Comparison of ENCODE assay signal across 8 cellular contexts in genomic region chr5:150589791-150590601, GRCh38. TPM values are rescaled to one million over a fixed set of nuclear protein-coding genes. Genes with fewer than 3 reads are reported as not detected.
DNase-seq lines count a peak whose midpoint lies in the region; ATAC-seq, FAIRE-seq and TF ChIP-seq lines count a peak whose summit lies in the region.

No MANE protein-coding gene starts in this region.

- H3K4me2 ChIP-seq in endothelial cell of umbilical vein (ENCODE audit: insufficient read depth, low read length), result no peak overlapping the region

- peaks cover 14% of the 10 kb centered on the region for H3K4me1 ChIP-seq in endothelial cell of umbilical vein (ENCODE audit: control insufficient read depth, extremely low read depth, insufficient read depth, low read length)

- H3K27me3 Mint-ChIP-seq in nephron progenitor cell (ENCODE audit: low read depth, poor library complexity), result peaks cover 3% of the 10 kb centered on the region

- no peaks in the 10 kb centered on the region for H3K79me2 ChIP-seq in endothelial cell of umbilical vein (ENCODE audit: control insufficient read depth, insufficient read depth, low read length)

- no peak overlapping the region for H2AFZ ChIP-seq in endothelial cell of umbilical vein (ENCODE audit: low read depth, low read length)

- H3K36me3 Mint-ChIP-seq in nephron progenitor cell (ENCODE audit: low read depth), result no peaks in the 10 kb centered on the region

- no peaks in the 10 kb centered on the region for H3K36me3 ChIP-seq in endothelial cell of umbilical vein (ENCODE audit: control insufficient read depth in 2 of 2, extremely low read depth in 1 of 2, insufficient read depth in 2 of 2, low read length in 2 of 2)

- no peak overlapping the region for H3K4me3 Mint-ChIP-seq in nephron progenitor cell

- no peak overlapping the region for H3K4me3 ChIP-seq in endothelial cell of umbilical vein (replicated peaks in 1 of 3; ENCODE audit: insufficient read depth in 1 of 3, low read depth in 1 of 3, low read length in 3 of 3)

- TF ChIP-seq CTCF in endothelial cell of umbilical vein (IDR thresholded peaks at IDR 0.05; ENCODE audit: extremely low read depth in 1 of 2, insufficient read depth in 1 of 2, low read depth in 1 of 2, low read length in 2 of 2), result peak; percentile 52 to 87
- peak; percentile 28 for TF ChIP-seq CTCF in nephron progenitor cell (IDR thresholded peaks at IDR 0.05)

- FAIRE-seq in endothelial cell of umbilical vein (lab: Jason Lieb, UNC), result peak; percentile 82

- ATAC-seq in HG03095 (IDR thresholded peaks at IDR 0.05; ENCODE audit: unreplicated experiment) (peak; percentile 72), HG03280 (IDR thresholded peaks at IDR 0.05; ENCODE audit: unreplicated experiment) (no peak)

- no peaks in the 10 kb centered on the region for H3K27me3 ChIP-seq in endothelial cell of umbilical vein (ENCODE audit: control insufficient read depth in 2 of 2, insufficient read depth in 2 of 2, low read length in 2 of 2)

- peaks cover 56% of the 10 kb centered on the region for H3K4me1 Mint-ChIP-seq in nephron progenitor cell

- intact Hi-C loops in endothelial cell of umbilical vein (cut with micrococcal nuclease), result loop anchor here (1.0 to 2.0 kb wide), 3 partner anchors 29 to 66 kb away; no protein-coding TSS in a partner anchor

- H4K20me1 ChIP-seq in endothelial cell of umbilical vein (replicated peaks; ENCODE audit: control insufficient read depth, extremely low read depth, insufficient read depth, low read length), result no peaks in the 10 kb centered on the region

- BruUV-seq in endothelial cell of umbilical vein (replicated peaks; lab: Mats Ljungman, UMichigan), result no TSS peak

- H3K27ac Mint-ChIP-seq in nephron progenitor cell, result peak overlapping the region; percentile 55

- H3K27ac ChIP-seq in endothelial cell of umbilical vein (ENCODE audit: insufficient read depth, low read depth, low read length), result no peak overlapping the region

- CTCF ChIA-PET in endothelial cell of umbilical vein (lab: Charles Lee), result interaction anchor here (1.0 to 6.2 kb wide), 14 partner anchors 10 to 257 kb away, joined by 3 to 46 read pairs (median 4); partner anchors contain the start of genes RBM22 and SYNPO

- H3K9me3 ChIP-seq in endothelial cell of umbilical vein (replicated peaks; ENCODE audit: control insufficient read depth, insufficient read depth, low read length), result no peaks in the 10 kb centered on the region

- POLR2A ChIA-PET in endothelial cell of umbilical vein (lab: Charles Lee), result interaction anchor here (1.1 to 1.2 kb wide), 2 partner anchors 50 to 52 kb away, joined by 4 read pairs; partner anchors contain the start of gene SYNPO

- dilution Hi-C loops in endothelial cell of umbilical vein (cut with MboI; ENCODE audit: extremely low pct_ligation_motif_present, low sequenced_read_pairs), result no loop called here

- DNase-seq in EH (ENCODE audit: low read depth), result peak; percentile 53
- peak; percentile 90 for DNase-seq in endothelial cell of umbilical vein (ENCODE audit: low read depth, low spot score)
- peak; percentile 41 for DNase-seq in nephron progenitor cell
- no peak for DNase-seq in stimulated activated CD4-positive, alpha-beta T cell treated with anti-CD3 and anti-CD28 coated beads, Interleukin-4, amount 100 ng/mL, for 4 hours
- DNase-seq in GF-D8 (lab: John Stamatoyannopoulos, UW), result no peak
- no peak for DNase-seq in NCI-H510A treated with DMSO at 0.1 percent for 48 hours (lab: John Stamatoyannopoulos, UW)

- no peak overlapping the region for H3K9ac ChIP-seq in endothelial cell of umbilical vein (replicated peaks; ENCODE audit: extremely low read depth, insufficient read depth, low read length)

- no peak for TF ChIP-seq POLR2A in endothelial cell of umbilical vein (IDR thresholded peaks at IDR 0.05; ENCODE audit: low read depth, low read length)

- H3K9me3 Mint-ChIP-seq in nephron progenitor cell, result no peaks in the 10 kb centered on the region

- H3K9me1 ChIP-seq in endothelial cell of umbilical vein (replicated peaks; ENCODE audit: control insufficient read depth, extremely low read depth, insufficient read depth, low read length), result no peaks in the 10 kb centered on the region

TF ChIP-seq in endothelial cell of umbilical vein, 7 proteins besides CTCF, POLR2A, EP300 and RAD21:
- TF ChIP-seq POLR2AphosphoS5 (IDR thresholded peaks at IDR 0.05; ENCODE audit: insufficient read depth, low read depth, low read length), result no peak
- TF ChIP-seq EZH2 (IDR thresholded peaks at IDR 0.05; ENCODE audit: borderline replicate concordance, low read depth, low read length, severe bottlenecking), result no peak
- TF ChIP-seq FOS (IDR thresholded peaks at IDR 0.05; ENCODE audit: borderline replicate concordance, insufficient read depth, low read length), result no peak
- TF ChIP-seq GATA2 (IDR thresholded peaks at IDR 0.05; ENCODE audit: insufficient read depth, insufficient read length, low read depth, low read length), result no peak
- no peak for TF ChIP-seq MAX (IDR thresholded peaks at IDR 0.05; ENCODE audit: insufficient read depth, insufficient read length)
- no peak for TF ChIP-seq MYC (IDR thresholded peaks at IDR 0.05; ENCODE audit: low read depth, low read length)
- TF ChIP-seq JUN (IDR thresholded peaks at IDR 0.05; ENCODE audit: borderline replicate concordance, insufficient read depth, insufficient read length, low read depth), result no peak
TF ChIP-seq in endothelial cell of umbilical vein: peak in this region for 0.

RNA-seq across cellular contexts. Expression of gene SYNPO, which starts 50.5 kb away (rescaled TPM):
- total RNA-seq in endothelial cell of umbilical vein, result 93.9 and 121 TPM in 2 replicates
- polyA plus RNA-seq in endothelial cell of umbilical vein, result 56.9 and 68.4 TPM in 2 replicates
- polyA plus RNA-seq in endothelial cell of umbilical vein (2011; cell fraction: cytosol; rRNA removed), result 58.1 and 70.3 TPM in 2 replicates
- 80.9 and 110 TPM in 2 replicates for polyA plus RNA-seq in endothelial cell of umbilical vein (2011; cell fraction: nucleus; rRNA removed)
- 58.3 and 66.7 TPM in 2 replicates for polyA plus RNA-seq in endothelial cell of umbilical vein (2012)
- 84.2 and 147 TPM in 2 replicates for polyA minus RNA-seq in endothelial cell of umbilical vein
- 8.7 TPM for polyA minus RNA-seq in endothelial cell of umbilical vein (2011; cell fraction: cytosol; rRNA and poly(A)+ RNA removed)
- 66.6 and 71.2 TPM in 2 replicates for polyA minus RNA-seq in endothelial cell of umbilical vein (2011; cell fraction: nucleus; rRNA and poly(A)+ RNA removed)

Comparison
In these comparisons a context has a peak if more than half of its experiments do, and no peak if none do; other contexts are left out.
1. DNase-seq: peak in EH (single experiment), endothelial cell of umbilical vein (single experiment) and nephron progenitor cell (single experiment); none in stimulated activated CD4-positive, alpha-beta T cell treated with anti-CD3 and anti-CD28 coated beads, Interleukin-4, amount 100 ng/mL, for 4 hours (0 of 2), GF-D8 (single experiment) and NCI-H510A treated with DMSO at 0.1 percent for 48 hours (single experiment).